11 cellular contexts compared by ENCODE assay signal in genomic region chr18:44637210-44638051, GRCh38. TPM values are rescaled to one million over a fixed set of nuclear protein-coding genes. Genes with fewer than 3 reads are reported as not detected.
DNase-seq lines count a peak whose midpoint lies in the region; ATAC-seq and TF ChIP-seq lines count a peak whose summit lies in the region.
"Had no signal": no experiment of that assay in that cellular context is flagged by ENCODE, and none has a peak within 500 bp of the region (broad histone marks: within the 10 kb centered on the region; RNA-seq: fewer than 3 reads in every experiment).

No MANE protein-coding gene starts in this region.

- BruUV-seq in OCI-LY7 (replicated peaks; lab: Mats Ljungman, UMichigan), result no TSS peak

- no peak overlapping the region for H3K4me2 ChIP-seq in OCI-LY7 (ENCODE audit: low read length)
- H3K4me2 ChIP-seq: KMS-11 had no signal

- POLR2A ChIA-PET in activated CD4-positive, alpha-beta memory T cell treated with anti-CD3 and anti-CD28 coated beads, Interleukin-2, amount 10 ng/mL, durations not matched to agents 7 days and 5 days (lab: Charles Lee), result no interaction called here
- POLR2A ChIA-PET in OCI-LY7 (lab: Charles Lee), result no interaction called here

- H3K27ac ChIP-seq in suprapubic skin (no peak overlapping the region), OCI-LY7 (ENCODE audit: low read depth, low read length, poor library complexity, severe bottlenecking) (no peak overlapping the region)
- H3K27ac ChIP-seq: KMS-11, thoracic aorta had no signal

- no peaks in the 10 kb centered on the region for H3K4me1 ChIP-seq in suprapubic skin
- H3K4me1 ChIP-seq in OCI-LY7 (ENCODE audit: insufficient read depth, low read length, poor library complexity, severe bottlenecking), result no peaks in the 10 kb centered on the region

- no peak overlapping the region for H3K27ac Mint-ChIP-seq in activated CD4-positive, alpha-beta memory T cell treated with anti-CD3 and anti-CD28 coated beads, Interleukin-2, amount 10 ng/mL, durations not matched to agents 7 days and 5 days

- H3K4me3 ChIP-seq in AG10803 (ENCODE audit: low read length), result no peak overlapping the region
- H3K4me3 ChIP-seq in kidney epithelial cell (ENCODE audit: low read depth, low read length), result no peak overlapping the region
- H3K4me3 ChIP-seq in suprapubic skin, result no peak overlapping the region
- no peak overlapping the region for H3K4me3 ChIP-seq in OCI-LY7 (ENCODE audit: low read depth, low read length, poor library complexity, severe bottlenecking)
- H3K4me3 ChIP-seq: thoracic aorta had no signal

- H3K9me2 ChIP-seq in OCI-LY7 (ENCODE audit: insufficient read depth, low read length), result no peaks in the 10 kb centered on the region

- H4K20me1 ChIP-seq in OCI-LY7 (ENCODE audit: insufficient read depth, low read length), result no peaks in the 10 kb centered on the region

- intact Hi-C loops in OCI-LY7 (cut with micrococcal nuclease; ENCODE audit: unreplicated experiment), result no loop called here

- H2AFZ ChIP-seq in OCI-LY7 (ENCODE audit: low read length), result no peak overlapping the region

- H3K27me3 ChIP-seq in kidney epithelial cell (ENCODE audit: control insufficient read depth, insufficient read depth, low read length), result no peaks in the 10 kb centered on the region
- no peaks in the 10 kb centered on the region for H3K27me3 ChIP-seq in suprapubic skin

- no peaks in the 10 kb centered on the region for H3K9me3 Mint-ChIP-seq in activated CD4-positive, alpha-beta memory T cell treated with anti-CD3 and anti-CD28 coated beads, Interleukin-2, amount 10 ng/mL, durations not matched to agents 7 days and 5 days

- H3K4me3 Mint-ChIP-seq in activated CD4-positive, alpha-beta memory T cell treated with anti-CD3 and anti-CD28 coated beads, Interleukin-2, amount 10 ng/mL, durations not matched to agents 7 days and 5 days, result no peak overlapping the region

- 38% methylated on average over 5 of the region's 5 CpGs for WGBS in suprapubic skin

- H3K27me3 Mint-ChIP-seq in activated CD4-positive, alpha-beta memory T cell treated with anti-CD3 and anti-CD28 coated beads, Interleukin-2, amount 10 ng/mL, durations not matched to agents 7 days and 5 days, result peaks cover 21% of the 10 kb centered on the region

- H3K36me3 ChIP-seq in kidney epithelial cell (ENCODE audit: control insufficient read depth, insufficient read depth, low read length) (no peaks in the 10 kb centered on the region), suprapubic skin (no peaks in the 10 kb centered on the region), OCI-LY7 (ENCODE audit: insufficient read depth, low read length) (no peaks in the 10 kb centered on the region)
- H3K36me3 ChIP-seq: thoracic aorta had no signal

- ATAC-seq in GM18907 (IDR thresholded peaks at IDR 0.05; ENCODE audit: unreplicated experiment), result peak; percentile 50
- ATAC-seq in GM18861 (IDR thresholded peaks at IDR 0.05; ENCODE audit: unreplicated experiment), result no peak
- no peak for ATAC-seq in GM19397 (IDR thresholded peaks at IDR 0.05; ENCODE audit: unreplicated experiment)

- H3K79me2 ChIP-seq in OCI-LY7 (ENCODE audit: insufficient read depth, low read depth, low read length), result no peaks in the 10 kb centered on the region

- CTCF ChIA-PET in activated CD4-positive, alpha-beta memory T cell treated with anti-CD3 and anti-CD28 coated beads, Interleukin-2, amount 10 ng/mL, durations not matched to agents 7 days and 5 days (lab: Charles Lee), result interaction anchor here (0.7 kb wide), 1 partner anchor 41 kb away, joined by 3 read pairs; no protein-coding TSS in a partner anchor
- CTCF ChIA-PET in OCI-LY7 (lab: Charles Lee; ENCODE audit: unreplicated experiment), result no interaction called here

- H3K36me3 Mint-ChIP-seq in activated CD4-positive, alpha-beta memory T cell treated with anti-CD3 and anti-CD28 coated beads, Interleukin-2, amount 10 ng/mL, durations not matched to agents 7 days and 5 days (ENCODE audit: low read depth), result no peaks in the 10 kb centered on the region

- H3K9me3 ChIP-seq in suprapubic skin, result no peaks in the 10 kb centered on the region
- no peaks in the 10 kb centered on the region for H3K9me3 ChIP-seq in OCI-LY7 (ENCODE audit: low read length)
- H3K9me3 ChIP-seq: thoracic aorta had no signal

- TF ChIP-seq CTCF in AG10803 (conservative IDR thresholded peaks at IDR 0.05; ENCODE audit: low read length) (no peak), kidney epithelial cell (IDR thresholded peaks at IDR 0.05; ENCODE audit: insufficient read depth, low read length, poor library complexity, severe bottlenecking) (no peak), suprapubic skin (IDR thresholded peaks at IDR 0.05) (no peak), OCI-LY7 (conservative IDR thresholded peaks at IDR 0.05; ENCODE audit: low read length) (no peak)

- TF ChIP-seq EP300 in suprapubic skin (IDR thresholded peaks at IDR 0.05), result no peak

- DNase-seq in AG10803 (ENCODE audit: low read depth) (peak; percentile 53), kidney epithelial cell (ENCODE audit: low read depth) (peak; percentile 87), suprapubic skin (ENCODE audit: low spot score in 2 of 2) (no peak), OCI-LY7 (ENCODE audit: low spot score) (no peak)
- DNase-seq in activated CD4-positive, alpha-beta memory T cell treated with anti-CD3 and anti-CD28 coated beads, Interleukin-2, amount 10 ng/mL, durations not matched to agents 7 days and 5 days, result peak; percentile 24
- DNase-seq: NCI-H82 had no signal

- H3K4me1 Mint-ChIP-seq in activated CD4-positive, alpha-beta memory T cell treated with anti-CD3 and anti-CD28 coated beads, Interleukin-2, amount 10 ng/mL, durations not matched to agents 7 days and 5 days, result peaks cover 14% of the 10 kb centered on the region

- TF ChIP-seq POLR2A in suprapubic skin (IDR thresholded peaks at IDR 0.05), result no peak

RNA-seq across cellular contexts. Expression of gene SETBP1, which starts 43.3 kb away (rescaled TPM):
- total RNA-seq in activated CD4-positive, alpha-beta memory T cell treated with anti-CD3 and anti-CD28 coated beads, Interleukin-2, amount 10 ng/mL, durations not matched to agents 7 days and 5 days, result 10 to 100 TPM; 15.8 to 18.2 TPM
- total RNA-seq in kidney epithelial cell, result 2.9 and 3.4 TPM in 2 replicates
- total RNA-seq in suprapubic skin, result 10 to 100 TPM; 13.1 to 25.6 (median 17.2) TPM
- 2.4 and 2.6 TPM in 2 replicates for total RNA-seq in OCI-LY7 (2014; rRNA removed; shearing (Covaris generic))
- 8.1 and 9.1 TPM in 2 replicates for total RNA-seq in OCI-LY7 (2022)

Comparison
In these comparisons a context has a peak if more than half of its experiments do, and no peak if none do; other contexts are left out.
1. DNase-seq: peak in AG10803 (single experiment), activated CD4-positive, alpha-beta memory T cell treated with anti-CD3 and anti-CD28 coated beads, Interleukin-2, amount 10 ng/mL, durations not matched to agents 7 days and 5 days (single experiment) and kidney epithelial cell (single experiment); none in suprapubic skin (0 of 2) and OCI-LY7 (single experiment).